Comparison of ENCODE assay signal across 28 cellular contexts in the genomic region with DNA sequence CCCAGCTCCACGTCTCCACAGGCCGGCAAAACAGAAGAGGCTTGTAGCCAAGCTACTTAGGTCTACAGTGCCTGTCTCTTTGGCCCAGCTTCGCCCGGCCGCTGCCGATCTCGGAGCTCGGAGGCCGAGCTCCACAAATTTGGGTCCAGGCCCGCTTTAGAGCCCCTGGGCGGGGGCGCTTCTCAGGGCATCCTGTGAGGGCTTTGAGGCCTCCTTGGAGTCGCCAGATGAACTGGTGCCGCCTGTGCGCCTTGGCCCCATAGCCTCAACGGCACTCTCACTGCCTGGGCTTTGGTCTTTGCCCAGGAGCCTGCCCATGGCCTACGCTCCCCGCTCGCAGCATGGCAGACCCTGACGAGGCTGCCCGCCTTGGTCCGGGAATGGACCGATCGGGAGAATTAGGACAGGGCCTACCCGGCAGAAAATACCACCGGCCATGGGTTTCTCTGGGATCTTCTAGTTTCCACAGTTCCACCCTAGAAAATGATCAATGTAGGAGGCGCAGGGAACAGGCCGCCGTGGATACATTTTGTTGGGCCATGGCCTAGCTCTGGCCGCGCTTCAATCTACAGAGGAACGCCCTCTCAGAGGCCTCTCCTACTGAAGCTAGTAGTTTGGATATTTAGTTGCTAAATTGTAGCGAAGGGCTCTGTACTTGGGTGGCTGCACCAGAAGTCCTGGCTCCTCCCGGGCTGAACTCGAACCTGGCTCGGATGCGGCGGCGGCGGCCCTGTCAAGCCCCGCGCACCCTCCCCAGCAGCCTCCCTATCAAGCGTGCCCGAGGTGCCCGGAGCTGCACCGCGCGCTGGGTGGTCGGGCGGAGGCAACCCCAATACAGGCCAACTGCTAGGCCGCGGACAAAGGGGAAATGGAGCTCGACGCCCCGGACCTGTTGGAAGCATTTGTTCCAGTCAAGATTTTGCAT. TPM values are rescaled to one million over a fixed set of nuclear protein-coding genes. Genes with fewer than 3 reads are reported as not detected.
DNase-seq lines count a peak whose midpoint lies in the region; ATAC-seq and TF ChIP-seq lines count a peak whose summit lies in the region.
"Had no signal": no experiment of that assay in that cellular context is flagged by ENCODE, and none has a peak within 500 bp of the region (broad histone marks: within the 10 kb centered on the region; RNA-seq: fewer than 3 reads in every experiment).

No MANE protein-coding gene starts in this region.

- peaks cover 14% of the 10 kb centered on the region for H3K4me1 ChIP-seq in HUES6 (ENCODE audit: control insufficient read depth, insufficient read depth, low read length)
- H3K4me1 ChIP-seq in mesenchymal stem cell (ENCODE audit: control insufficient read depth, insufficient read depth, low read depth, low read length): peaks cover 32% of the 10 kb centered on the region
- H3K4me1 ChIP-seq in gastrocnemius medialis: peaks cover 0 to 23% of the 10 kb centered on the region in 2 donors

- H3K36me3 ChIP-seq in HUES6 (ENCODE audit: control insufficient read depth, insufficient read depth, low read length) (no peaks in the 10 kb centered on the region), mesenchymal stem cell (ENCODE audit: control insufficient read depth in 1 of 2, insufficient read depth in 2 of 2, low read depth in 1 of 2, low read length in 2 of 2) (no peaks in the 10 kb centered on the region), gastrocnemius medialis (no peaks in the 10 kb centered on the region)
- H3K36me3 ChIP-seq: adrenal gland, brain microvascular endothelial cell, thyroid gland had no signal

- H2AFZ ChIP-seq in mesenchymal stem cell (ENCODE audit: low read depth, low read length): no peak overlapping the region

- no peak overlapping the region for H2BK15ac ChIP-seq in mesenchymal stem cell (ENCODE audit: low read depth, poor library complexity, severe bottlenecking)

- H3K27ac Mint-ChIP-seq in activated CD4-positive, alpha-beta memory T cell treated with anti-CD3 and anti-CD28 coated beads, Interleukin-2, amount 10 ng/mL, durations not matched to agents 7 days and 5 days: no peak overlapping the region
- H3K27ac Mint-ChIP-seq: activated CD4-positive, alpha-beta T cell treated with anti-CD3 and anti-CD28 coated beads for 36 hours; activated T-cell treated with anti-CD3 and anti-CD28 coated beads, Interleukin-2, amount 50 U/mL, for 24 hours; CD4-positive, alpha-beta T cell; natural killer cell had no signal

- H3K4me2 ChIP-seq in mesenchymal stem cell (ENCODE audit: low read length, poor library complexity, severe bottlenecking): no peak overlapping the region

- H2AK5ac ChIP-seq in mesenchymal stem cell (ENCODE audit: low read length, severe bottlenecking): no peak overlapping the region

- H3K9me3 Mint-ChIP-seq in activated T-cell treated with anti-CD3 and anti-CD28 coated beads, Interleukin-2, amount 50 U/mL, for 4 hours: no peaks in the 10 kb centered on the region
- no peaks in the 10 kb centered on the region for H3K9me3 Mint-ChIP-seq in activated CD4-positive, alpha-beta memory T cell treated with anti-CD3 and anti-CD28 coated beads, Interleukin-2, amount 10 ng/mL, durations not matched to agents 7 days and 5 days
- H3K9me3 Mint-ChIP-seq: activated T-cell treated with anti-CD3 and anti-CD28 coated beads, Interleukin-2, amount 50 U/mL, for 24 hours; CD4-positive, alpha-beta T cell; natural killer cell had no signal

- no peak overlapping the region for H2BK12ac ChIP-seq in mesenchymal stem cell (ENCODE audit: low read length in 2 of 2)

- H4K8ac ChIP-seq in mesenchymal stem cell (ENCODE audit: low read length): no peak overlapping the region

- H2BK5ac ChIP-seq in mesenchymal stem cell (ENCODE audit: low read depth, low read length, poor library complexity, severe bottlenecking): no peak overlapping the region

- intact Hi-C loops in gastrocnemius medialis (cut with DNase I; ENCODE audit: low total_unique reads): no loop called here

- H3K4me3 ChIP-seq in HUES6 (ENCODE audit: low read depth, low read length) (0 out of 2 replicates have a peak overlapping the region, but pooled peaks have one; percentile 57), mesenchymal stem cell (ENCODE audit: insufficient read depth in 1 of 2, low read depth in 1 of 2, low read length in 2 of 2) (no peak overlapping the region), gastrocnemius medialis (peak overlapping the region in 3 of 4 donors; percentile 49 to 64 (median 52))
- H3K4me3 ChIP-seq: adrenal gland had no signal

- H3K27ac ChIP-seq in HUES6 (ENCODE audit: low read depth, low read length): no peak overlapping the region
- no peak overlapping the region for H3K27ac ChIP-seq in mesenchymal stem cell (ENCODE audit: low read length, poor library complexity, severe bottlenecking)
- H3K27ac ChIP-seq in gastrocnemius medialis: no peak overlapping the region
- H3K27ac ChIP-seq: adrenal gland, brain microvascular endothelial cell, SK-N-MC, thyroid gland had no signal

- no peak overlapping the region for H3K4me3 Mint-ChIP-seq in activated T-cell treated with anti-CD3 and anti-CD28 coated beads, Interleukin-2, amount 50 U/mL, for 4 hours
- no peak overlapping the region for H3K4me3 Mint-ChIP-seq in activated CD4-positive, alpha-beta memory T cell treated with anti-CD3 and anti-CD28 coated beads, Interleukin-2, amount 10 ng/mL, durations not matched to agents 7 days and 5 days
- H3K4me3 Mint-ChIP-seq: activated CD4-positive, alpha-beta T cell treated with anti-CD3 and anti-CD28 coated beads for 36 hours; activated T-cell treated with anti-CD3 and anti-CD28 coated beads, Interleukin-2, amount 50 U/mL, for 24 hours; CD4-positive, alpha-beta T cell; natural killer cell had no signal

- no peaks in the 10 kb centered on the region for H3K36me3 Mint-ChIP-seq in activated T-cell treated with anti-CD3 and anti-CD28 coated beads, Interleukin-2, amount 50 U/mL, for 4 hours (ENCODE audit: insufficient read depth)
- no peaks in the 10 kb centered on the region for H3K36me3 Mint-ChIP-seq in activated CD4-positive, alpha-beta memory T cell treated with anti-CD3 and anti-CD28 coated beads, Interleukin-2, amount 10 ng/mL, durations not matched to agents 7 days and 5 days (ENCODE audit: low read depth)
- H3K36me3 Mint-ChIP-seq: natural killer cell had no signal

- H3K9ac ChIP-seq in HUES6 (ENCODE audit: low read length) (no peak overlapping the region), mesenchymal stem cell (ENCODE audit: low read length) (no peak overlapping the region)

- no peak for TF ChIP-seq POLR2A in gastrocnemius medialis (IDR thresholded peaks at IDR 0.05)

- no peak overlapping the region for H3K4ac ChIP-seq in mesenchymal stem cell (ENCODE audit: low read depth in 1 of 2, low read length in 2 of 2)

- peak; percentile 20 for DNase-seq in activated T-cell treated with anti-CD3 and anti-CD28 coated beads, Interleukin-2, amount 50 U/mL, for 48 hours
- no peak for DNase-seq in activated T-cell treated with anti-CD3 and anti-CD28 coated beads, Interleukin-2, amount 50 U/mL, for 4 hours
- DNase-seq in mesenchymal stem cell (peak; percentile 8), gastrocnemius medialis (no peak), DMS79 (lab: John Stamatoyannopoulos, UW) (no peak)
- no peak for DNase-seq in activated CD4-positive, alpha-beta memory T cell treated with anti-CD3 and anti-CD28 coated beads, Interleukin-2, amount 10 ng/mL, durations not matched to agents 7 days and 5 days
- DNase-seq: activated T-cell treated with anti-CD3 and anti-CD28 coated beads, Interleukin-2, amount 50 U/mL, for 24 hours; adrenal gland; brain microvascular endothelial cell; CD4-positive, alpha-beta T cell; DMS 273 treated with DMSO at 0.1 percent for 48 hours; Karpas-422; natural killer cell; NCI-H1436 treated with DMSO at 0.1 percent for 48 hours; NCI-H2107; stimulated activated naive CD8-positive, alpha-beta T cell treated with anti-CD3 and anti-CD28 coated beads, Interleukin-15, Interleukin-2, amounts not matched to agents 100 U/mL and 50 U/mL, for 24 hours; thyroid gland had no signal

- POLR2A ChIA-PET in activated CD4-positive, alpha-beta memory T cell treated with anti-CD3 and anti-CD28 coated beads, Interleukin-2, amount 10 ng/mL, durations not matched to agents 7 days and 5 days (lab: Charles Lee): no interaction called here

- ATAC-seq in activated T-cell treated with anti-CD3 and anti-CD28 coated beads, Interleukin-2, amount 50 U/mL, for 4 hours: no peak
- ATAC-seq in gastrocnemius medialis: no peak
- no peak for ATAC-seq in GM18502 (IDR thresholded peaks at IDR 0.05; ENCODE audit: poor library complexity, unreplicated experiment)
- ATAC-seq: activated CD4-positive, alpha-beta T cell treated with anti-CD3 and anti-CD28 coated beads for 36 hours; natural killer cell; stimulated activated naive CD8-positive, alpha-beta T cell treated with anti-CD3 and anti-CD28 coated beads, Interleukin-15, Interleukin-2, amounts not matched to agents 100 U/mL and 50 U/mL, for 24 hours had no signal

- in situ Hi-C loops in gastrocnemius medialis (cut with MboI; ENCODE audit: low sequenced_read_pairs in 4 of 4): no loop called here

- no peaks in the 10 kb centered on the region for H3K79me1 ChIP-seq in mesenchymal stem cell (replicated peaks; ENCODE audit: low read length, poor library complexity, severe bottlenecking)

- H3K23ac ChIP-seq in mesenchymal stem cell (ENCODE audit: low read length in 2 of 2): no peak overlapping the region

- H3K18ac ChIP-seq in mesenchymal stem cell (ENCODE audit: low read depth in 1 of 2, low read length in 2 of 2): no peak overlapping the region

- CTCF ChIA-PET in activated CD4-positive, alpha-beta memory T cell treated with anti-CD3 and anti-CD28 coated beads, Interleukin-2, amount 10 ng/mL, durations not matched to agents 7 days and 5 days (lab: Charles Lee): interaction anchor here (1.4 kb wide), 1 partner anchor 28 kb away, joined by 4 read pairs; no protein-coding TSS in a partner anchor

- H3K27me3 ChIP-seq in HUES6 (ENCODE audit: control insufficient read depth, insufficient read depth, low read length) (peaks cover 100% of the 10 kb centered on the region), mesenchymal stem cell (ENCODE audit: control insufficient read depth in 1 of 2, insufficient read depth in 1 of 2, low read length in 2 of 2) (peaks cover 84 to 96% of the 10 kb centered on the region in 2 experiments), gastrocnemius medialis (peaks cover 64 to 96% (median 83%) of the 10 kb centered on the region in 3 donors)
- H3K27me3 ChIP-seq: thyroid gland had no signal

- no peaks in the 10 kb centered on the region for H3K9me3 ChIP-seq in HUES6 (ENCODE audit: control insufficient read depth, insufficient read depth, low read depth, low read length)
- no peaks in the 10 kb centered on the region for H3K9me3 ChIP-seq in mesenchymal stem cell (ENCODE audit: control insufficient read depth, low read length)
- H3K9me3 ChIP-seq in gastrocnemius medialis: no peaks in the 10 kb centered on the region
- H3K9me3 ChIP-seq: adrenal gland, thyroid gland had no signal

- H3K14ac ChIP-seq in mesenchymal stem cell (ENCODE audit: low read length in 2 of 2): no peak overlapping the region

- no peak overlapping the region for H4K91ac ChIP-seq in mesenchymal stem cell (ENCODE audit: low read length)

- no peak overlapping the region for H2BK120ac ChIP-seq in mesenchymal stem cell (ENCODE audit: low read depth, low read length)

- 11% methylated on average over 52 of the region's 55 CpGs for WGBS in mesenchymal stem cell

- TF ChIP-seq CTCF in gastrocnemius medialis (IDR thresholded peaks at IDR 0.05 in 4 of 5, conservative IDR thresholded peaks at IDR 0.05 in 1 of 5): no peak

- peaks cover 69% of the 10 kb centered on the region for H3K27me3 Mint-ChIP-seq in activated T-cell treated with anti-CD3 and anti-CD28 coated beads, Interleukin-2, amount 50 U/mL, for 4 hours (ENCODE audit: low read depth)
- H3K27me3 Mint-ChIP-seq in activated CD4-positive, alpha-beta memory T cell treated with anti-CD3 and anti-CD28 coated beads, Interleukin-2, amount 10 ng/mL, durations not matched to agents 7 days and 5 days: peaks cover 82% of the 10 kb centered on the region

- no peaks in the 10 kb centered on the region for H3K4me1 Mint-ChIP-seq in activated T-cell treated with anti-CD3 and anti-CD28 coated beads, Interleukin-2, amount 50 U/mL, for 4 hours (ENCODE audit: low read depth)
- no peaks in the 10 kb centered on the region for H3K4me1 Mint-ChIP-seq in activated CD4-positive, alpha-beta memory T cell treated with anti-CD3 and anti-CD28 coated beads, Interleukin-2, amount 10 ng/mL, durations not matched to agents 7 days and 5 days
- H3K4me1 Mint-ChIP-seq: natural killer cell had no signal

RNA-seq across cellular contexts. Expression of gene NKX2-8, which starts 1.1 kb away (rescaled TPM):
- not detected for total RNA-seq in activated T-cell treated with anti-CD3 and anti-CD28 coated beads, Interleukin-2, amount 50 U/mL, for 4 hours
- not detected for polyA plus RNA-seq in mesenchymal stem cell (2013, experiment 1 of 2)
- polyA plus RNA-seq in mesenchymal stem cell (2013, experiment 2 of 2): not detected
- total RNA-seq in gastrocnemius medialis: not detected
- not detected for total RNA-seq in activated CD4-positive, alpha-beta memory T cell treated with anti-CD3 and anti-CD28 coated beads, Interleukin-2, amount 10 ng/mL, durations not matched to agents 7 days and 5 days
- total RNA-seq: activated CD4-positive, alpha-beta T cell treated with anti-CD3 and anti-CD28 coated beads for 36 hours; adrenal gland; CD4-positive, alpha-beta T cell; G401; mononuclear cell; natural killer cell; OCI-LY7; posterior vena cava; skeletal muscle tissue; T-helper 2 cell treated with Interferon-gamma antibody and Interleukin-4, amounts not matched to agents 100 ng/mL and 5 ng/mL, for 36 hours had no signal
- polyA plus RNA-seq: adrenal gland, liver had no signal

Comparison
In these comparisons a context has a peak if more than half of its experiments do, and no peak if none do; other contexts are left out.
1. DNase-seq: peak in activated T-cell treated with anti-CD3 and anti-CD28 coated beads, Interleukin-2, amount 50 U/mL, for 48 hours (2 of 2) and mesenchymal stem cell (single experiment); none in activated T-cell treated with anti-CD3 and anti-CD28 coated beads, Interleukin-2, amount 50 U/mL, for 4 hours (single experiment), gastrocnemius medialis (0 of 2), activated CD4-positive, alpha-beta memory T cell treated with anti-CD3 and anti-CD28 coated beads, Interleukin-2, amount 10 ng/mL, durations not matched to agents 7 days and 5 days (single experiment) and DMS79 (single experiment).
2. H3K4me3 ChIP-seq: peak in HUES6 (single experiment) and gastrocnemius medialis (3 of 4); none in mesenchymal stem cell (0 of 2).